ENCODE assay signal across 1 cellular context in the genomic region with DNA sequence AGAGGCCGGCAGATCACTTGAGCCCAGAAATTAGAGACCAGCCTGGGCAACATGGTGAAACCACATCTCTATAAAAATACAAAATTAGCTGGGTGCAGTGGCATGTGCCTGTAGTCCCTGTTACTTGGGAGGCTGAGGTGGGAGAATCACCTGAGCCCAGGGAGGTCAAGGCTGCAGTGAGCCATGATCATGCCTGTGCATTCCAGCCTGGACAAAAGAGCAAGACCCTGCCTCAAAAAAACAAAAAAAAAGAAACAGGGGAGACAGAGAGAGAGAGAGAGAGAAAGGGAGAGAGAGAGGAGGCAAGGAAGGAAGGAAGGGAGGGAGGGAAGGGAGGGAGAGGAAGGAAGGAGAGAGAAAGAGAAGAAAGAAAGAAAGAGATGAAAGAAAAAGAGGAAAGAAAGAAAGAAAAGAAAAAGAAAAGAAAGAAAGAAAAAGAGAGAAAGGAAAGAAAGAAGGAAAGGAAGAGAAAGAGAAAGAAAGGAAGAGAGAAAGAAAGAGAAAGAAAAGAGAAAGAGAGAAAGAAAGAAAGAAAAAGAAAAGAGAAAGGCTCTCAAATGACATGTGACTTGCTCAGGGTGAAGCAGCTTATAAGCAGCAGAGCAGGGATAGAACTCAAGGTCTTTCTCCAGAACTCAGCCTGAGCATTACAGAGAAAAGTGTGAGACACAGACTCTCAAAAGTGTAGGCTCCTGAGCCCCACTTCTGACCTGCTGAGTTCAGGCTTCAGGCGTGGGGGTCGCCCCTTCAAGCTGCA.
TF ChIP-seq lines count a peak whose summit lies in the region.

No MANE protein-coding gene starts in this region.

TF ChIP-seq in GM23338, 12 proteins besides CTCF, POLR2A, EP300 and RAD21:
- TF ChIP-seq JUNB (IDR thresholded peaks at IDR 0.05; ENCODE audit: unreplicated experiment) (no peak), EZH2phosphoT487 (IDR thresholded peaks at IDR 0.05; ENCODE audit: unreplicated experiment) (no peak), ZNF331 (CRISPR knock-in tag; IDR thresholded peaks at IDR 0.05; ENCODE audit: low read depth) (no peak), ZNF114 (CRISPR knock-in tag; IDR thresholded peaks at IDR 0.05) (no peak), CREB1 (CRISPR knock-in tag; IDR thresholded peaks at IDR 0.05; ENCODE audit: low read depth) (no peak), POLR2AphosphoS5 (IDR thresholded peaks at IDR 0.05; ENCODE audit: low read depth) (no peak), NANOG (IDR thresholded peaks at IDR 0.05; ENCODE audit: borderline replicate concordance) (no peak), STAT1 (IDR thresholded peaks at IDR 0.05; ENCODE audit: unreplicated experiment) (no peak), EZH2 (IDR thresholded peaks at IDR 0.05; ENCODE audit: low read depth, unreplicated experiment) (no peak)
- TF ChIP-seq, protein P1, sequence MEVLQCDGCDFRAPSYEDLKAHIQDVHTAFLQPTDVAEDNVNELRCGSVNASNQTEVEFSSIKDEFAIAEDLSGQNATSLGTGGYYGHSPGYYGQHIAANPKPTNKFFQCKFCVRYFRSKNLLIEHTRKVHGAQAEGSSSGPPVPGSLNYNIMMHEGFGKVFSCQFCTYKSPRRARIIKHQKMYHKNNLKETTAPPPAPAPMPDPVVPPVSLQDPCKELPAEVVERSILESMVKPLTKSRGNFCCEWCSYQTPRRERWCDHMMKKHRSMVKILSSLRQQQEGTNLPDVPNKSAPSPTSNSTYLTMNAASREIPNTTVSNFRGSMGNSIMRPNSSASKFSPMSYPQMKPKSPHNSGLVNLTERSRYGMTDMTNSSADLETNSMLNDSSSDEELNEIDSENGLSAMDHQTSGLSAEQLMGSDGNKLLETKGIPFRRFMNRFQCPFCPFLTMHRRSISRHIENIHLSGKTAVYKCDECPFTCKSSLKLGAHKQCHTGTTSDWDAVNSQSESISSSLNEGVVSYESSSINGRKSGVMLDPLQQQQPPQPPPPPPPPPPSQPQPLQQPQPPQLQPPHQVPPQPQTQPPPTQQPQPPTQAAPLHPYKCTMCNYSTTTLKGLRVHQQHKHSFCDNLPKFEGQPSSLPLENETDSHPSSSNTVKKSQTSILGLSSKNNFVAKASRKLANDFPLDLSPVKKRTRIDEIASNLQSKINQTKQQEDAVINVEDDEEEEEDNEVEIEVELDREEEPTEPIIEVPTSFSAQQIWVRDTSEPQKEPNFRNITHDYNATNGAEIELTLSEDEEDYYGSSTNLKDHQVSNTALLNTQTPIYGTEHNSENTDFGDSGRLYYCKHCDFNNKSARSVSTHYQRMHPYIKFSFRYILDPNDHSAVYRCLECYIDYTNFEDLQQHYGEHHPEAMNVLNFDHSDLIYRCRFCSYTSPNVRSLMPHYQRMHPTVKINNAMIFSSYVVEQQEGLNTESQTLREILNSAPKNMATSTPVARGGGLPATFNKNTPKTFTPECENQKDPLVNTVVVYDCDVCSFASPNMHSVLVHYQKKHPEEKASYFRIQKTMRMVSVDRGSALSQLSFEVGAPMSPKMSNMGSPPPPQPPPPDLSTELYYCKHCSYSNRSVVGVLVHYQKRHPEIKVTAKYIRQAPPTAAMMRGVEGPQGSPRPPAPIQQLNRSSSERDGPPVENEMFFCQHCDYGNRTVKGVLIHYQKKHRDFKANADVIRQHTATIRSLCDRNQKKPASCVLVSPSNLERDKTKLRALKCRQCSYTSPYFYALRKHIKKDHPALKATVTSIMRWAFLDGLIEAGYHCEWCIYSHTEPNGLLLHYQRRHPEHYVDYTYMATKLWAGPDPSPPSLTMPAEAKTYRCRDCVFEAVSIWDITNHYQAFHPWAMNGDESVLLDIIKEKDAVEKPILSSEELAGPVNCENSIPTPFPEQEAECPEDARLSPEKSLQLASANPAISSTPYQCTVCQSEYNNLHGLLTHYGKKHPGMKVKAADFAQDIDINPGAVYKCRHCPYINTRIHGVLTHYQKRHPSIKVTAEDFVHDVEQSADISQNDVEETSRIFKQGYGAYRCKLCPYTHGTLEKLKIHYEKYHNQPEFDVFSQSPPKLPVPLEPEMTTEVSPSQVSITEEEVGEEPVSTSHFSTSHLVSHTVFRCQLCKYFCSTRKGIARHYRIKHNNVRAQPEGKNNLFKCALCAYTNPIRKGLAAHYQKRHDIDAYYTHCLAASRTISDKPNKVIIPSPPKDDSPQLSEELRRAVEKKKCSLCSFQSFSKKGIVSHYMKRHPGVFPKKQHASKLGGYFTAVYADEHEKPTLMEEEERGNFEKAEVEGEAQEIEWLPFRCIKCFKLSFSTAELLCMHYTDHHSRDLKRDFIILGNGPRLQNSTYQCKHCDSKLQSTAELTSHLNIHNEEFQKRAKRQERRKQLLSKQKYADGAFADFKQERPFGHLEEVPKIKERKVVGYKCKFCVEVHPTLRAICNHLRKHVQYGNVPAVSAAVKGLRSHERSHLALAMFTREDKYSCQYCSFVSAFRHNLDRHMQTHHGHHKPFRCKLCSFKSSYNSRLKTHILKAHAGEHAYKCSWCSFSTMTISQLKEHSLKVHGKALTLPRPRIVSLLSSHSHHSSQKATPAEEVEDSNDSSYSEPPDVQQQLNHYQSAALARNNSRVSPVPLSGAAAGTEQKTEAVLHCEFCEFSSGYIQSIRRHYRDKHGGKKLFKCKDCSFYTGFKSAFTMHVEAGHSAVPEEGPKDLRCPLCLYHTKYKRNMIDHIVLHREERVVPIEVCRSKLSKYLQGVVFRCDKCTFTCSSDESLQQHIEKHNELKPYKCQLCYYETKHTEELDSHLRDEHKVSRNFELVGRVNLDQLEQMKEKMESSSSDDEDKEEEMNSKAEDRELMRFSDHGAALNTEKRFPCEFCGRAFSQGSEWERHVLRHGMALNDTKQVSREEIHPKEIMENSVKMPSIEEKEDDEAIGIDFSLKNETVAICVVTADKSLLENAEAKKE (CRISPR knock-in tag; IDR thresholded peaks at IDR 0.05) = no peak
- TF ChIP-seq, protein P2, sequence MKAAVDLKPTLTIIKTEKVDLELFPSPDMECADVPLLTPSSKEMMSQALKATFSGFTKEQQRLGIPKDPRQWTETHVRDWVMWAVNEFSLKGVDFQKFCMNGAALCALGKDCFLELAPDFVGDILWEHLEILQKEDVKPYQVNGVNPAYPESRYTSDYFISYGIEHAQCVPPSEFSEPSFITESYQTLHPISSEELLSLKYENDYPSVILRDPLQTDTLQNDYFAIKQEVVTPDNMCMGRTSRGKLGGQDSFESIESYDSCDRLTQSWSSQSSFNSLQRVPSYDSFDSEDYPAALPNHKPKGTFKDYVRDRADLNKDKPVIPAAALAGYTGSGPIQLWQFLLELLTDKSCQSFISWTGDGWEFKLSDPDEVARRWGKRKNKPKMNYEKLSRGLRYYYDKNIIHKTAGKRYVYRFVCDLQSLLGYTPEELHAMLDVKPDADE (IDR thresholded peaks at IDR 0.05) = no peak
- TF ChIP-seq, protein P3, sequence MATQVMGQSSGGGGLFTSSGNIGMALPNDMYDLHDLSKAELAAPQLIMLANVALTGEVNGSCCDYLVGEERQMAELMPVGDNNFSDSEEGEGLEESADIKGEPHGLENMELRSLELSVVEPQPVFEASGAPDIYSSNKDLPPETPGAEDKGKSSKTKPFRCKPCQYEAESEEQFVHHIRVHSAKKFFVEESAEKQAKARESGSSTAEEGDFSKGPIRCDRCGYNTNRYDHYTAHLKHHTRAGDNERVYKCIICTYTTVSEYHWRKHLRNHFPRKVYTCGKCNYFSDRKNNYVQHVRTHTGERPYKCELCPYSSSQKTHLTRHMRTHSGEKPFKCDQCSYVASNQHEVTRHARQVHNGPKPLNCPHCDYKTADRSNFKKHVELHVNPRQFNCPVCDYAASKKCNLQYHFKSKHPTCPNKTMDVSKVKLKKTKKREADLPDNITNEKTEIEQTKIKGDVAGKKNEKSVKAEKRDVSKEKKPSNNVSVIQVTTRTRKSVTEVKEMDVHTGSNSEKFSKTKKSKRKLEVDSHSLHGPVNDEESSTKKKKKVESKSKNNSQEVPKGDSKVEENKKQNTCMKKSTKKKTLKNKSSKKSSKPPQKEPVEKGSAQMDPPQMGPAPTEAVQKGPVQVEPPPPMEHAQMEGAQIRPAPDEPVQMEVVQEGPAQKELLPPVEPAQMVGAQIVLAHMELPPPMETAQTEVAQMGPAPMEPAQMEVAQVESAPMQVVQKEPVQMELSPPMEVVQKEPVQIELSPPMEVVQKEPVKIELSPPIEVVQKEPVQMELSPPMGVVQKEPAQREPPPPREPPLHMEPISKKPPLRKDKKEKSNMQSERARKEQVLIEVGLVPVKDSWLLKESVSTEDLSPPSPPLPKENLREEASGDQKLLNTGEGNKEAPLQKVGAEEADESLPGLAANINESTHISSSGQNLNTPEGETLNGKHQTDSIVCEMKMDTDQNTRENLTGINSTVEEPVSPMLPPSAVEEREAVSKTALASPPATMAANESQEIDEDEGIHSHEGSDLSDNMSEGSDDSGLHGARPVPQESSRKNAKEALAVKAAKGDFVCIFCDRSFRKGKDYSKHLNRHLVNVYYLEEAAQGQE (IDR thresholded peaks at IDR 0.05; ENCODE audit: unreplicated experiment) = no peak
